In genomic region chr4:184804621-184805020, GRCh38 we compare ENCODE assay signal across 22 cellular contexts. TPM values are rescaled to one million over a fixed set of nuclear protein-coding genes. Genes with fewer than 3 reads are reported as not detected.
DNase-seq lines count a peak whose midpoint lies in the region; ATAC-seq and TF ChIP-seq lines count a peak whose summit lies in the region.
"Had no signal": no experiment of that assay in that cellular context is flagged by ENCODE, and none has a peak within 500 bp of the region (broad histone marks: within the 10 kb centered on the region; RNA-seq: fewer than 3 reads in every experiment).

No MANE protein-coding gene starts in this region.

- H3K4me1 ChIP-seq in heart right ventricle, result peaks cover 5 to 80% (median 58%) of the 10 kb centered on the region in 9 donors
- H3K4me1 ChIP-seq in lower lobe of right lung, result peaks cover 56% of the 10 kb centered on the region

- no peaks in the 10 kb centered on the region for H3K9me3 ChIP-seq in heart right ventricle
- no peaks in the 10 kb centered on the region for H3K9me3 ChIP-seq in lower lobe of right lung
- H3K9me3 ChIP-seq: transverse colon had no signal

- peaks cover 5% of the 10 kb centered on the region for H3K9me3 Mint-ChIP-seq in type B pancreatic cell
- H3K9me3 Mint-ChIP-seq: natural killer cell; stimulated activated naive CD8-positive, alpha-beta T cell treated with anti-CD3 and anti-CD28 coated beads, Interleukin-15, Interleukin-2, amounts not matched to agents 100 ng/mL and 50 ng/mL, for 24 hours had no signal

- peak overlapping the region; percentile 0 to 45 (median 36) for H3K4me3 ChIP-seq in heart right ventricle
- peak overlapping the region; percentile 10 for H3K4me3 ChIP-seq in epithelial cell of esophagus (ENCODE audit: low read length)
- peak overlapping the region; percentile 44 for H3K4me3 ChIP-seq in lower lobe of right lung
- H3K4me3 ChIP-seq: transverse colon had no signal

- H3K4me1 Mint-ChIP-seq in type B pancreatic cell (ENCODE audit: unreplicated experiment), result peaks cover 43% of the 10 kb centered on the region

- H3K4me3 Mint-ChIP-seq in type B pancreatic cell, result peak overlapping the region; percentile 80
- H3K4me3 Mint-ChIP-seq: CD8-positive, alpha-beta memory T cell; natural killer cell; stimulated activated naive CD8-positive, alpha-beta T cell treated with anti-CD3 and anti-CD28 coated beads, Interleukin-15, Interleukin-2, amounts not matched to agents 100 ng/mL and 50 ng/mL, for 24 hours had no signal

- peak overlapping the region; percentile 84 for H3K27ac Mint-ChIP-seq in type B pancreatic cell
- H3K27ac Mint-ChIP-seq: natural killer cell had no signal

- TF ChIP-seq CTCF in heart right ventricle (IDR thresholded peaks at IDR 0.05) (no peak), epithelial cell of esophagus (IDR thresholded peaks at IDR 0.05; ENCODE audit: insufficient read depth, low read depth, low read length, missing control alignments) (no peak), lower lobe of right lung (IDR thresholded peaks at IDR 0.05) (no peak), type B pancreatic cell (conservative IDR thresholded peaks at IDR 0.05) (no peak)

- no peaks in the 10 kb centered on the region for H3K27me3 Mint-ChIP-seq in type B pancreatic cell
- H3K27me3 Mint-ChIP-seq: CD8-positive, alpha-beta memory T cell; stimulated activated naive CD8-positive, alpha-beta T cell treated with anti-CD3 and anti-CD28 coated beads, Interleukin-15, Interleukin-2, amounts not matched to agents 100 ng/mL and 50 ng/mL, for 24 hours had no signal

- DNase-seq in heart right ventricle (no peak), Right ventricle myocardium superior (no peak), epithelial cell of esophagus (ENCODE audit: low read depth) (no peak), lower lobe of right lung (no peak), type B pancreatic cell (ENCODE audit: extremely low spot score, unreplicated experiment) (no peak), pons (ENCODE audit: low spot score) (no peak), NCI-H510A (lab: John Stamatoyannopoulos, UW) (no peak)
- DNase-seq: activated CD4-positive, alpha-beta T cell treated with anti-CD3 and anti-CD28 coated beads, Interleukin-2, amount 50 U/mL, for 48 hours; activated effector memory CD4-positive, alpha-beta T cell treated with Interleukin-2 at 50 U/mL for 16 hours; AML-193; CD8-positive, alpha-beta memory T cell; effector memory CD4-positive, alpha-beta T cell; left colon; midbrain; natural killer cell; NCI-H2081; NCI-H345; SHP77; stimulated activated CD4-positive, alpha-beta T cell treated with anti-CD3 and anti-CD28 coated beads, Interleukin-15, amount 100 ng/mL, for 24 hours; transverse colon had no signal

- 59 to 64% methylated on average over 5 of the region's 5 CpGs for WGBS in heart right ventricle, 2 donors

- peak overlapping the region in 9 of 10 donors; percentile 40 to 87 (median 63) for H3K27ac ChIP-seq in heart right ventricle
- H3K27ac ChIP-seq in lower lobe of right lung, result peak overlapping the region; percentile 19

- no peaks in the 10 kb centered on the region for H3K27me3 ChIP-seq in heart right ventricle
- no peaks in the 10 kb centered on the region for H3K27me3 ChIP-seq in lower lobe of right lung (ENCODE audit: low read depth)
- H3K27me3 ChIP-seq: transverse colon had no signal

- ATAC-seq in heart right ventricle (no peak), Right ventricle myocardium superior (ENCODE audit: poor library complexity) (no peak), lower lobe of right lung (peak in 1 of 2 donors; percentile 24), GM18517 (IDR thresholded peaks at IDR 0.05; ENCODE audit: unreplicated experiment) (no peak)

- H3K36me3 ChIP-seq in heart right ventricle (peaks cover 0 to 32% (median 6%) of the 10 kb centered on the region in 9 donors), lower lobe of right lung (peaks cover 26% of the 10 kb centered on the region)
- H3K36me3 ChIP-seq: transverse colon had no signal

- intact Hi-C loops in heart right ventricle (cut with DNase I), result no loop called here
- intact Hi-C loops in Right ventricle myocardium superior (cut with DNase I), result no loop called here
- intact Hi-C loops in lower lobe of right lung (cut with DNase I), result no loop called here

- peaks cover 4% of the 10 kb centered on the region for H3K36me3 Mint-ChIP-seq in type B pancreatic cell
- H3K36me3 Mint-ChIP-seq: natural killer cell had no signal

RNA-seq across cellular contexts. Expression of gene ACSL1, which starts 21.1 kb away (rescaled TPM):
- total RNA-seq in heart right ventricle, result 100 to 1,000 TPM; 181 to 526 (median 239) TPM
- 100 to 1,000 TPM; 127 to 264 TPM for polyA plus RNA-seq in heart right ventricle
- 495 TPM for total RNA-seq in Right ventricle myocardium superior
- 321 TPM for total RNA-seq in lower lobe of right lung
- total RNA-seq in type B pancreatic cell (ENCODE audit: low replicate concordance), result 89.0 and 156 TPM in 2 replicates
